In the genomic region with DNA sequence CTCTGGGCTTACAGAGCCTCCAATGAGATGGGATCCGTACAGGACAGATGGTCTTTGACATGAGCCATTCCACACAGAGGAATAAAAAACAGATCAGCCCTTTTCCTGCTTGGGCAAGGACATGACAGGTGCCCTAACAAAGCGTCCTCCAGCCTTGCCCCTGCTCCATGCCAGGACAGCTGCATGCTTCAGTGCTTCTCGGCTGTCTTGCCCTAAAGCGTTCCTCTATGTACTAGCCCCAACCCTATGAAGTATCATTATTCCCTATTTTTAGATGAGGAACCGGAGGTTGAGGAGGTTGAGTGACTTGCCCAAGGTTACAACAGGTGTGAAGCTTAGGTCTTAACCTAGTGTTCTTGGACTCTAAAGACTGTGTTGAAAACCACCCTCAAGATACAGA, we compare ENCODE assay signal across 27 cellular contexts.
"Had no signal": no experiment of that assay in that cellular context is flagged by ENCODE, and none has a peak within 500 bp of the region (broad histone marks: within the 10 kb centered on the region; RNA-seq: fewer than 3 reads in every experiment).

No MANE protein-coding gene starts in this region.

- H3K27me3 Mint-ChIP-seq: activated CD4-positive, alpha-beta T cell treated with anti-CD3 and anti-CD28 coated beads for 36 hours; activated CD8-positive, alpha-beta T cell treated with anti-CD3 and anti-CD28 coated beads for 36 hours; activated naive CD8-positive, alpha-beta T cell treated with anti-CD3 and anti-CD28 coated beads, Interleukin-2, amount 10 ng/mL, durations not matched to agents 7 days and 5 days; central memory CD8-positive, alpha-beta T cell; T-cell had no signal

- H3K27ac ChIP-seq: ascending aorta, body of pancreas, KMS-11, SK-N-MC had no signal

- ATAC-seq: activated CD4-positive, alpha-beta T cell treated with anti-CD3 and anti-CD28 coated beads for 36 hours; activated CD8-positive, alpha-beta T cell treated with anti-CD3 and anti-CD28 coated beads for 36 hours; activated T-cell treated with anti-CD3 and anti-CD28 coated beads, Interleukin-2, amount 50 U/mL, for 72 hours; body of pancreas; Panc1; Right ventricle myocardium inferior; T-cell had no signal

- H3K4me1 ChIP-seq: ascending aorta had no signal

- DNase-seq: activated CD4-positive, alpha-beta T cell treated with anti-CD3 and anti-CD28 coated beads for 36 hours; activated CD4-positive, alpha-beta T cell treated with anti-CD3 and anti-CD28 coated beads, Interleukin-2, amount 50 U/mL, for 1 hour; activated CD8-positive, alpha-beta memory T cell treated with anti-CD3 and anti-CD28 coated beads, Interleukin-2, amount 50 U/mL, for 4 hours; activated CD8-positive, alpha-beta T cell treated with anti-CD3 and anti-CD28 coated beads for 36 hours; activated gamma-delta T cell treated with Interleukin-2 at 50 U/mL for 16 hours; activated naive CD4-positive, alpha-beta T cell treated with anti-CD3 and anti-CD28 coated beads, Interleukin-2, amount 50 U/mL, for 16 hours; activated naive CD8-positive, alpha-beta T cell treated with anti-CD3 and anti-CD28 coated beads, Interleukin-2, amount 10 ng/mL, durations not matched to agents 7 days and 5 days; activated T-cell treated with anti-CD3 and anti-CD28 coated beads, Interleukin-2, amount 50 U/mL, for 72 hours; body of pancreas; NCI-H1048; NCI-H187 treated with DMSO at 0.1 percent for 48 hours; NCI-H2171 treated with DMSO at 0.1 percent for 48 hours; NCI-H226; NCI-H526; NK-92 treated with Interleukin-12 subunit alpha and Interleukin-12 subunit beta, amount 100 ng/mL, for 24 hours; OCI-M1; RPMI8226; T-cell; T-helper 2 cell; T1000 had no signal

- H3K27ac Mint-ChIP-seq: activated CD4-positive, alpha-beta T cell treated with anti-CD3 and anti-CD28 coated beads for 36 hours; activated CD8-positive, alpha-beta T cell treated with anti-CD3 and anti-CD28 coated beads for 36 hours; activated naive CD8-positive, alpha-beta T cell treated with anti-CD3 and anti-CD28 coated beads, Interleukin-2, amount 10 ng/mL, durations not matched to agents 7 days and 5 days; activated T-cell treated with anti-CD3 and anti-CD28 coated beads, Interleukin-2, amount 50 U/mL, for 72 hours; activated T-helper 2 cell treated with anti-CD3 and anti-CD28 coated beads, Interferon-gamma antibody, Interleukin-2, Interleukin-4, amounts not matched to agents 10 μg/mL and 5 μg/mL and 100 μg/mL, durations not matched to agents 14 hours and 24 hours and 36 hours; T-cell had no signal

- H3K27me3 ChIP-seq: ascending aorta, body of pancreas had no signal

- H3K36me3 ChIP-seq: ascending aorta had no signal

- H3K4me3 Mint-ChIP-seq: activated CD4-positive, alpha-beta T cell treated with anti-CD3 and anti-CD28 coated beads for 36 hours; activated CD8-positive, alpha-beta T cell treated with anti-CD3 and anti-CD28 coated beads for 36 hours; activated naive CD8-positive, alpha-beta T cell treated with anti-CD3 and anti-CD28 coated beads, Interleukin-2, amount 10 ng/mL, durations not matched to agents 7 days and 5 days; activated T-cell treated with anti-CD3 and anti-CD28 coated beads, Interleukin-2, amount 50 U/mL, for 72 hours; central memory CD8-positive, alpha-beta T cell; T-cell had no signal

- H3K9me3 Mint-ChIP-seq: activated CD8-positive, alpha-beta T cell treated with anti-CD3 and anti-CD28 coated beads for 36 hours; activated naive CD8-positive, alpha-beta T cell treated with anti-CD3 and anti-CD28 coated beads, Interleukin-2, amount 10 ng/mL, durations not matched to agents 7 days and 5 days; activated T-cell treated with anti-CD3 and anti-CD28 coated beads, Interleukin-2, amount 50 U/mL, for 72 hours; activated T-helper 2 cell treated with anti-CD3 and anti-CD28 coated beads, Interferon-gamma antibody, Interleukin-2, Interleukin-4, amounts not matched to agents 10 μg/mL and 5 μg/mL and 100 μg/mL, durations not matched to agents 14 hours and 24 hours and 36 hours; central memory CD8-positive, alpha-beta T cell; T-cell had no signal

- H3K4me1 Mint-ChIP-seq: activated CD4-positive, alpha-beta T cell treated with anti-CD3 and anti-CD28 coated beads for 36 hours had no signal

- H3K9me3 ChIP-seq: ascending aorta, body of pancreas had no signal

- H3K4me3 ChIP-seq: ascending aorta, body of pancreas, SK-N-MC had no signal
